Comparison of ENCODE assay signal across 1 cellular context in the genomic region with DNA sequence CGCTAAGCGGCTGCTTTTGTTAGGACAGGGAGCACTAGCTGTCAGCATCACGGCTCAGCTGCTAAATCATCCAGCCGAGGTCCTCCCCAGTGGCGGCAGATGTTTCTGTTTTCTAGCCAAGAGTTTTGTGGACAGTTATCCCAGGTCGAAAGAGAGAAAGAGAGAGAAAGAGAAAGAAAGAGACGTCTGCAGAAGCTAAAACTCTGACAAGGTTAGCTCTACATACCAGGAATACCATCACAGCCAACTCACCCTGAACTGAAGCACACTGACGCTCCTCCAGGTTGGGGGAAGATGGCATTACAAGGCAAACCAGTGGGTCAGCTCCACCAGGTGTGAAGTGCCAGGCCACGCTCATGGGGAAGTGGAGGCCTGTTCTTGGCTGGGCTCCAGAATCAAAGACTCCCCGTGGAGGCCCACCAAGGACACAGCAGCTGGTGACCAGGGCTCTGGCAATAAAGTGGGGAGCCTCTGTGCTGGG.
A peak's percentile ranks its signal among the peaks of the same experiment; 100 is the strongest.
TF ChIP-seq lines count a peak whose summit lies in the region.

No MANE protein-coding gene starts in this region.

TF ChIP-seq in H1, 55 proteins besides CTCF, POLR2A, EP300 and RAD21 (continued from another document):
- TF ChIP-seq, protein P1, sequence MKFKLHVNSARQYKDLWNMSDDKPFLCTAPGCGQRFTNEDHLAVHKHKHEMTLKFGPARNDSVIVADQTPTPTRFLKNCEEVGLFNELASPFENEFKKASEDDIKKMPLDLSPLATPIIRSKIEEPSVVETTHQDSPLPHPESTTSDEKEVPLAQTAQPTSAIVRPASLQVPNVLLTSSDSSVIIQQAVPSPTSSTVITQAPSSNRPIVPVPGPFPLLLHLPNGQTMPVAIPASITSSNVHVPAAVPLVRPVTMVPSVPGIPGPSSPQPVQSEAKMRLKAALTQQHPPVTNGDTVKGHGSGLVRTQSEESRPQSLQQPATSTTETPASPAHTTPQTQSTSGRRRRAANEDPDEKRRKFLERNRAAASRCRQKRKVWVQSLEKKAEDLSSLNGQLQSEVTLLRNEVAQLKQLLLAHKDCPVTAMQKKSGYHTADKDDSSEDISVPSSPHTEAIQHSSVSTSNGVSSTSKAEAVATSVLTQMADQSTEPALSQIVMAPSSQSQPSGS (IDR thresholded peaks at IDR 0.05; ENCODE audit: low read length), result no peak
- TF ChIP-seq, protein P2, sequence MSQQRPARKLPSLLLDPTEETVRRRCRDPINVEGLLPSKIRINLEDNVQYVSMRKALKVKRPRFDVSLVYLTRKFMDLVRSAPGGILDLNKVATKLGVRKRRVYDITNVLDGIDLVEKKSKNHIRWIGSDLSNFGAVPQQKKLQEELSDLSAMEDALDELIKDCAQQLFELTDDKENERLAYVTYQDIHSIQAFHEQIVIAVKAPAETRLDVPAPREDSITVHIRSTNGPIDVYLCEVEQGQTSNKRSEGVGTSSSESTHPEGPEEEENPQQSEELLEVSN (IDR thresholded peaks at IDR 0.05), result peak; percentile 30; the same call in 1 of the 2 replicates
- TF ChIP-seq CHD1 (IDR thresholded peaks at IDR 0.05; ENCODE audit: low read depth, low read length) (no peak), TEAD4 (IDR thresholded peaks at IDR 0.05; ENCODE audit: low read depth, low read length) (peak; percentile 90)
TF ChIP-seq in H1: peak in this region for 2.
